In genomic region chr11:36266767-36267166, GRCh38 we compare ENCODE assay signal across 10 cellular contexts.
"Had no signal": no experiment of that assay in that cellular context is flagged by ENCODE, and none has a peak within 500 bp of the region (broad histone marks: within the 10 kb centered on the region; RNA-seq: fewer than 3 reads in every experiment).

No MANE protein-coding gene starts in this region.

- H3K27ac Mint-ChIP-seq: memory B cell, mesothelial cell of epicardium, natural killer cell had no signal

- H3K9me3 Mint-ChIP-seq: memory B cell, mesothelial cell of epicardium, natural killer cell had no signal

- H3K36me3 Mint-ChIP-seq: natural killer cell had no signal

- DNase-seq: esophagus squamous epithelium, left lung, sigmoid colon had no signal

- H3K4me1 ChIP-seq: esophagus squamous epithelium, left lung, sigmoid colon had no signal

- H3K4me3 ChIP-seq: esophagus squamous epithelium, heart right ventricle, left lung, lower lobe of right lung, sigmoid colon, skin epidermis, stomach had no signal

- H3K27ac ChIP-seq: esophagus squamous epithelium, heart right ventricle, left lung, lower lobe of right lung, sigmoid colon, skin epidermis, stomach had no signal

- H3K4me3 Mint-ChIP-seq: memory B cell, mesothelial cell of epicardium, natural killer cell had no signal

- H3K4me1 Mint-ChIP-seq: memory B cell, natural killer cell had no signal

- H3K27me3 ChIP-seq: esophagus squamous epithelium, sigmoid colon had no signal

- H3K9me3 ChIP-seq: esophagus squamous epithelium, heart right ventricle, left lung, lower lobe of right lung, sigmoid colon, stomach had no signal
